In the genomic region with DNA sequence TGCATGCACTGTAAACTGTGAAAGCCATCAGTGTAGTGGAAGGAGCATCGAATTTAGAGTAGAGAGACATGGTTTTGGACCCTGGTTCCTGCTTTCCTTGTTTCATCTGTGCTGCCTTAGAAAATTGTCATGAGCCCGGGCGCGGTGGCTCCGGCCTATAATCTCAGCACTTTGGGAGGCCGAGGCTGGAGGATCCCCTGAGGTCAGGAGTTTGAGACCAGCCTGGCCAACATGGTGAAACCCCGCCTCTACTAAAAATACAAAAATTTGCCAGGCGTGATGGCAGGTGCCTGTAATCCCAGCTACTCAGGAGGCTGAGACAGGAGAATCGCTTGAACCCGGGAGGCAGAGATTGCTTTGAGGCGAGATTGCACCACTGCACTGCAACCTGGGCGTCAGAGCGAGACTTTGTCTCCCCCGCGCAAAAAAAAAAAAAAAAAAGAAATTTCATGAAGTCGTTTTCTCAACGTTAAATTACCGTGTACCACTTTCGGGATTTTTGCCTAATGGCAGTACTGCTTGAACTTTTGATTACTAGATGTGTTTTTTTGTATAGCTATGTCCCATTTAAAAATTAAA, we compare ENCODE assay signal across 8 cellular contexts. TPM values are rescaled to one million over a fixed set of nuclear protein-coding genes. Genes with fewer than 3 reads are reported as not detected.
DNase-seq lines count a peak whose midpoint lies in the region; ATAC-seq and TF ChIP-seq lines count a peak whose summit lies in the region.

No MANE protein-coding gene starts in this region.

- POLR2A ChIA-PET in HCT116 (lab: Charles Lee) (interaction anchor here (2.6 kb wide), 1 partner anchor 267 kb away, joined by 11 read pairs; a partner anchor contains a TSS), activated B cell treated with CpG ODN at 0.5 μM for 24 hours (lab: Charles Lee) (interaction anchor here (0.7 to 1.6 kb wide), 5 partner anchors 94 to 456 kb away, joined by 3 to 6 read pairs (median 3); a partner anchor contains a TSS)

- H3K4me2 ChIP-seq in HCT116 (ENCODE audit: low read length), result peak overlapping the region; percentile 77

- RAD21 ChIA-PET in HCT116 (lab: Charles Lee; ENCODE audit: low non-redundant PET in 1 of 2, low total read pairs in 2 of 2, uncharacterized antibody in 2 of 2, unreplicated experiment in 2 of 2), result no interaction called here

- H3K27me3 ChIP-seq in HCT116 (ENCODE audit: insufficient read depth, low read length), result no peaks in the 10 kb centered on the region
- H3K27me3 ChIP-seq in right cardiac atrium (ENCODE audit: control insufficient read depth, insufficient read depth), result no peaks in the 10 kb centered on the region
- no peaks in the 10 kb centered on the region for H3K27me3 ChIP-seq in skeletal muscle tissue (ENCODE audit: control insufficient read depth in 3 of 3, insufficient read depth in 3 of 3, low read length in 3 of 3)

- 40% methylated on average over 19 of the region's 19 CpGs for WGBS in right cardiac atrium

- no peak for TF ChIP-seq RAD21 in HCT116 (IDR thresholded peaks at IDR 0.05; ENCODE audit: low read depth)

- ATAC-seq in HCT116 (no peak), activated B cell treated with CpG ODN at 0.5 μM for 24 hours (ENCODE audit: low read depth) (no peak), right cardiac atrium (no peak), GM21737 (IDR thresholded peaks at IDR 0.05; ENCODE audit: unreplicated experiment) (no peak), GM18867 (IDR thresholded peaks at IDR 0.05; ENCODE audit: unreplicated experiment) (no peak)

- H3K9me3 ChIP-seq in HCT116 (ENCODE audit: control insufficient read depth in 1 of 2, insufficient read depth in 1 of 2, low read depth in 1 of 2, low read length in 2 of 2) (no peaks in the 10 kb centered on the region), right cardiac atrium (ENCODE audit: control insufficient read depth, low read length) (no peaks in the 10 kb centered on the region), skeletal muscle tissue (ENCODE audit: control insufficient read depth in 3 of 3, low read length in 3 of 3) (no peaks in the 10 kb centered on the region)

- no peaks in the 10 kb centered on the region for H3K36me3 ChIP-seq in HCT116 (ENCODE audit: control insufficient read depth in 1 of 2, insufficient read depth in 2 of 2, low read length in 2 of 2)
- peaks cover 10 to 15% (median 11%) of the 10 kb centered on the region in 3 donors for H3K36me3 ChIP-seq in skeletal muscle tissue (ENCODE audit: control insufficient read depth in 3 of 3, insufficient read depth in 3 of 3, low read length in 3 of 3)

- H3K27me3 Mint-ChIP-seq in activated B cell treated with CpG ODN at 0.5 μM for 24 hours, result no peaks in the 10 kb centered on the region

- H3K79me2 ChIP-seq in HCT116 (ENCODE audit: insufficient read depth, low read length), result peaks cover 5% of the 10 kb centered on the region; the same call in 1 of the 2 replicates

- H3K4me1 Mint-ChIP-seq in activated B cell treated with CpG ODN at 0.5 μM for 24 hours, result peaks cover 17% of the 10 kb centered on the region

- peaks cover 2% of the 10 kb centered on the region for H3K9me3 Mint-ChIP-seq in activated B cell treated with CpG ODN at 0.5 μM for 24 hours

- H3K9ac ChIP-seq in HCT116 (ENCODE audit: low read length) (peak overlapping the region; percentile 89), skeletal muscle tissue (ENCODE audit: low read depth in 1 of 3, low read length in 3 of 3) (peak overlapping the region; percentile 84 to 99 (median 98))

- H3K27ac ChIP-seq in HCT116 (ENCODE audit: low read depth, low read length) (peak overlapping the region; percentile 98; the same call in 1 of the 2 replicates), right cardiac atrium (ENCODE audit: low read length) (peak overlapping the region; percentile 97), skeletal muscle tissue (ENCODE audit: low read depth, low read length) (peak overlapping the region; percentile 99)

- TF ChIP-seq POLR2A in HCT116 (IDR thresholded peaks at IDR 0.05; ENCODE audit: borderline replicate concordance, extremely low read depth, insufficient read depth, insufficient read length), result no peak

- intact Hi-C loops in HCT116 (cut with micrococcal nuclease) (loop anchor here (5.0 kb wide), 1 partner anchor 71 kb away; no protein-coding TSS in a partner anchor), activated B cell treated with CpG ODN at 0.5 μM for 24 hours (cut with micrococcal nuclease) (loop anchor here (5.0 kb wide), 1 partner anchor 649 kb away; a partner anchor contains a TSS), right cardiac atrium (cut with DNase I) (loop anchor here in 1 of 4 donors (5.0 to 10.0 kb wide), 2 partner anchors 86 to 264 kb away; a partner anchor contains a TSS)

- CTCF ChIA-PET in HCT116 (lab: Charles Lee), result interaction anchor here (1.0 to 1.1 kb wide), 2 partner anchors 85 to 111 kb away, joined by 3 to 9 read pairs; a partner anchor contains a TSS
- CTCF ChIA-PET in activated B cell treated with CpG ODN at 0.5 μM for 24 hours (lab: Charles Lee), result interaction anchor here (0.6 kb wide), 1 partner anchor 319 kb away, joined by 3 read pairs; no protein-coding TSS in a partner anchor

- peaks cover 0 to 12% of the 10 kb centered on the region in 2 experiments; a peak in 3 of 4 replicates for H3K4me1 ChIP-seq in HCT116 (ENCODE audit: control insufficient read depth in 1 of 2, insufficient read depth in 2 of 2, low read length in 2 of 2)
- H3K4me1 ChIP-seq in right cardiac atrium (ENCODE audit: control insufficient read depth, insufficient read depth, low read length), result no peaks in the 10 kb centered on the region
- H3K4me1 ChIP-seq in skeletal muscle tissue (ENCODE audit: control insufficient read depth in 3 of 3, insufficient read depth in 3 of 3, low read length in 3 of 3), result peaks cover 1 to 8% (median 4%) of the 10 kb centered on the region in 3 donors

- H3K4me3 ChIP-seq in HCT116 (replicated peaks in 1 of 2; ENCODE audit: low read depth in 1 of 2, low read length in 2 of 2), result peak overlapping the region; percentile 63 to 85
- H3K4me3 ChIP-seq in right cardiac atrium (ENCODE audit: low read length), result peak overlapping the region; percentile 65
- peak overlapping the region; percentile 78 to 96 (median 96) for H3K4me3 ChIP-seq in skeletal muscle tissue (ENCODE audit: low read length in 3 of 3)

- DNase-seq in HCT116 (ENCODE audit: low read depth, low spot score) (no peak), activated B cell treated with CpG ODN at 0.5 μM for 24 hours (no peak), right cardiac atrium (no peak), 8988T (no peak), SKM-1 (lab: John Stamatoyannopoulos, UW; ENCODE audit: unreplicated experiment) (no peak)

- H3K36me3 Mint-ChIP-seq in activated B cell treated with CpG ODN at 0.5 μM for 24 hours (ENCODE audit: low read depth), result peaks cover 18% of the 10 kb centered on the region

- no peaks in the 10 kb centered on the region for H3K9me2 ChIP-seq in HCT116 (ENCODE audit: insufficient read depth)

- peak overlapping the region; percentile 93 for H3K4me3 Mint-ChIP-seq in activated B cell treated with CpG ODN at 0.5 μM for 24 hours

- peak overlapping the region; percentile 97 for H3K27ac Mint-ChIP-seq in activated B cell treated with CpG ODN at 0.5 μM for 24 hours

- no peaks in the 10 kb centered on the region for H4K20me1 ChIP-seq in HCT116 (ENCODE audit: insufficient read depth)

- no peak overlapping the region for H2AFZ ChIP-seq in HCT116 (ENCODE audit: low read depth, low read length, poor library complexity, severe bottlenecking)

- TF ChIP-seq CTCF in HCT116 (IDR thresholded peaks at IDR 0.05 in 2 of 3, conservative IDR thresholded peaks at IDR 0.05 in 1 of 3; ENCODE audit: borderline replicate concordance in 1 of 3, insufficient read depth in 1 of 3, low read depth in 2 of 3, low read length in 2 of 3) (no peak), activated B cell treated with CpG ODN at 0.5 μM for 24 hours (IDR thresholded peaks at IDR 0.05) (no peak)

- no TSS peak for BruUV-seq in HCT116 (replicated peaks; lab: Mats Ljungman, UMichigan)

TF ChIP-seq in HCT116, 20 proteins besides CTCF, POLR2A, EP300 and RAD21:
- TF ChIP-seq FOSL1 (IDR thresholded peaks at IDR 0.05; ENCODE audit: low read depth) (no peak), SP1 (IDR thresholded peaks at IDR 0.05; ENCODE audit: low read depth) (no peak), CEBPB (IDR thresholded peaks at IDR 0.05; ENCODE audit: low read depth) (no peak), EGR1 (IDR thresholded peaks at IDR 0.05; ENCODE audit: low read depth) (no peak)
- TF ChIP-seq, protein P1, sequence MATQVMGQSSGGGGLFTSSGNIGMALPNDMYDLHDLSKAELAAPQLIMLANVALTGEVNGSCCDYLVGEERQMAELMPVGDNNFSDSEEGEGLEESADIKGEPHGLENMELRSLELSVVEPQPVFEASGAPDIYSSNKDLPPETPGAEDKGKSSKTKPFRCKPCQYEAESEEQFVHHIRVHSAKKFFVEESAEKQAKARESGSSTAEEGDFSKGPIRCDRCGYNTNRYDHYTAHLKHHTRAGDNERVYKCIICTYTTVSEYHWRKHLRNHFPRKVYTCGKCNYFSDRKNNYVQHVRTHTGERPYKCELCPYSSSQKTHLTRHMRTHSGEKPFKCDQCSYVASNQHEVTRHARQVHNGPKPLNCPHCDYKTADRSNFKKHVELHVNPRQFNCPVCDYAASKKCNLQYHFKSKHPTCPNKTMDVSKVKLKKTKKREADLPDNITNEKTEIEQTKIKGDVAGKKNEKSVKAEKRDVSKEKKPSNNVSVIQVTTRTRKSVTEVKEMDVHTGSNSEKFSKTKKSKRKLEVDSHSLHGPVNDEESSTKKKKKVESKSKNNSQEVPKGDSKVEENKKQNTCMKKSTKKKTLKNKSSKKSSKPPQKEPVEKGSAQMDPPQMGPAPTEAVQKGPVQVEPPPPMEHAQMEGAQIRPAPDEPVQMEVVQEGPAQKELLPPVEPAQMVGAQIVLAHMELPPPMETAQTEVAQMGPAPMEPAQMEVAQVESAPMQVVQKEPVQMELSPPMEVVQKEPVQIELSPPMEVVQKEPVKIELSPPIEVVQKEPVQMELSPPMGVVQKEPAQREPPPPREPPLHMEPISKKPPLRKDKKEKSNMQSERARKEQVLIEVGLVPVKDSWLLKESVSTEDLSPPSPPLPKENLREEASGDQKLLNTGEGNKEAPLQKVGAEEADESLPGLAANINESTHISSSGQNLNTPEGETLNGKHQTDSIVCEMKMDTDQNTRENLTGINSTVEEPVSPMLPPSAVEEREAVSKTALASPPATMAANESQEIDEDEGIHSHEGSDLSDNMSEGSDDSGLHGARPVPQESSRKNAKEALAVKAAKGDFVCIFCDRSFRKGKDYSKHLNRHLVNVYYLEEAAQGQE (IDR thresholded peaks at IDR 0.05; ENCODE audit: low read depth), result no peak

RNA-seq across cellular contexts. Expression of a gene that starts 0.9 kb away (rescaled TPM):
- total RNA-seq in HCT116 (2021; ENCODE audit: unreplicated experiment) (26.6 TPM), activated B cell treated with CpG ODN at 0.5 μM for 24 hours (13.6 and 17.5 TPM in 2 replicates), right cardiac atrium (10 to 100 TPM; 32.1 to 36.5 (median 33.8) TPM), skeletal muscle tissue (25.1 TPM)
- 26.0 and 30.9 TPM in 2 replicates for polyA plus RNA-seq in HCT116 (2012)
- polyA plus RNA-seq in right cardiac atrium, result 28.7 TPM

RNA-seq across cellular contexts. Expression of a gene that starts 45.4 kb away (rescaled TPM):
- 67.9 TPM for total RNA-seq in HCT116 (2021; ENCODE audit: unreplicated experiment)
- 22.8 and 25.2 TPM in 2 replicates for polyA plus RNA-seq in HCT116 (2012)
- total RNA-seq in activated B cell treated with CpG ODN at 0.5 μM for 24 hours, result 7.4 and 8.3 TPM in 2 replicates
- 10 to 100 TPM; 16.9 to 37.0 (median 22.0) TPM for total RNA-seq in right cardiac atrium
- polyA plus RNA-seq in right cardiac atrium, result 5.8 TPM
- 33.4 TPM for total RNA-seq in skeletal muscle tissue
